Comparison of ENCODE assay signal across 1 cellular context in genomic region chr18:11908182-11909080, GRCh38.
TF ChIP-seq lines count a peak whose summit lies in the region.

MPPE1 (minus strand) TSS chr18:11908317; CDS start chr18:11897264, 11,053 bp downstream.

TF ChIP-seq in K562, 482 proteins besides CTCF, POLR2A, EP300 and RAD21 (continued from another document and continues in another):
- TF ChIP-seq ZNF407 (IDR thresholded peaks at IDR 0.05; ENCODE audit: low read depth) (no peak), MAFG (tag; conservative IDR thresholded peaks at IDR 0.05) (no peak), NFIX (CRISPR knock-in tag; IDR thresholded peaks at IDR 0.05; ENCODE audit: low read depth) (no peak), RBM17 (IDR thresholded peaks at IDR 0.05; ENCODE audit: borderline replicate concordance, low read depth, low read length) (no peak), REST (CRISPR knock-in tag; IDR thresholded peaks at IDR 0.05; ENCODE audit: low read depth) (no peak), RBM25 (IDR thresholded peaks at IDR 0.05; ENCODE audit: low read depth, low read length, severe bottlenecking) (no peak), KAT8 (IDR thresholded peaks at IDR 0.05; ENCODE audit: low read depth) (no peak), ETS2 (tag; IDR thresholded peaks at IDR 0.05; ENCODE audit: borderline replicate concordance, poor library complexity, severe bottlenecking) (no peak), MTA3 (IDR thresholded peaks at IDR 0.05; ENCODE audit: borderline replicate concordance) (peak; percentile 38; the same call in 1 of the 2 replicates), TAF1 (IDR thresholded peaks at IDR 0.05; ENCODE audit: control insufficient read depth, extremely low read depth, insufficient read depth, low read length, severe bottlenecking) (peak; percentile 78), ZNF699 (CRISPR knock-in tag; IDR thresholded peaks at IDR 0.05; ENCODE audit: insufficient replicate concordance) (no peak), ZNF277 (CRISPR knock-in tag; IDR thresholded peaks at IDR 0.05; ENCODE audit: borderline replicate concordance) (no peak), LCOR (CRISPR knock-in tag; IDR thresholded peaks at IDR 0.05) (no peak), ZNF3 (CRISPR knock-in tag; IDR thresholded peaks at IDR 0.05) (no peak), E2F5 (CRISPR knock-in tag; IDR thresholded peaks at IDR 0.05) (no peak), ZFP91 (CRISPR knock-in tag; IDR thresholded peaks at IDR 0.05) (no peak), TFAM (CRISPR knock-in tag; conservative IDR thresholded peaks at IDR 0.05) (no peak), NR1H2 (CRISPR knock-in tag; IDR thresholded peaks at IDR 0.05) (no peak), SMARCC2 (IDR thresholded peaks at IDR 0.05; ENCODE audit: low read depth) (no peak), ZKSCAN8 (CRISPR knock-in tag; IDR thresholded peaks at IDR 0.05) (no peak), ZNF347 (CRISPR knock-in tag; IDR thresholded peaks at IDR 0.05; ENCODE audit: low read depth) (no peak), HNRNPUL1 (IDR thresholded peaks at IDR 0.05; ENCODE audit: low read length) (no peak), ELF2 (CRISPR knock-in tag; IDR thresholded peaks at IDR 0.05) (peak; percentile 81; the same call in 1 of the 2 replicates), BRD9 (IDR thresholded peaks at IDR 0.05; ENCODE audit: low read depth, partially characterized antibody) (no peak), KLF6 (CRISPR knock-in tag; IDR thresholded peaks at IDR 0.05; ENCODE audit: borderline replicate concordance) (no peak), PRDM10 (IDR thresholded peaks at IDR 0.05; ENCODE audit: partially characterized antibody) (no peak), ZNF224 (CRISPR knock-in tag; IDR thresholded peaks at IDR 0.05) (no peak), GTF2B (IDR thresholded peaks at IDR 0.05; ENCODE audit: extremely low read depth, insufficient read length) (no peak), ILK (tag; IDR thresholded peaks at IDR 0.05; ENCODE audit: borderline replicate concordance, low read depth) (no peak), NCOA2 (IDR thresholded peaks at IDR 0.05; ENCODE audit: partially characterized antibody in 2 of 2) (no peak), PHB (CRISPR knock-in tag; IDR thresholded peaks at IDR 0.05) (no peak), BHLHE40 (IDR thresholded peaks at IDR 0.05; ENCODE audit: low read length) (no peak), RBM34 (IDR thresholded peaks at IDR 0.05; ENCODE audit: borderline replicate concordance, insufficient read depth, low read length) (no peak), CXXC5 (CRISPR knock-in tag; IDR thresholded peaks at IDR 0.05) (peak; percentile 75), HSF4 (CRISPR knock-in tag; IDR thresholded peaks at IDR 0.05; ENCODE audit: borderline replicate concordance) (no peak), FIP1L1 (IDR thresholded peaks at IDR 0.05; ENCODE audit: low read depth, low read length, poor library complexity, severe bottlenecking) (no peak), ETV5 (CRISPR knock-in tag; IDR thresholded peaks at IDR 0.05; ENCODE audit: low read depth) (peak; percentile 76), FOXO4 (CRISPR knock-in tag; IDR thresholded peaks at IDR 0.05) (no peak), PCBP1 (IDR thresholded peaks at IDR 0.05; ENCODE audit: low read depth, low read length, poor library complexity, severe bottlenecking) (peak; percentile 82)
